In genomic region chr4:123505077-123505456, GRCh38 we compare ENCODE assay signal across 8 cellular contexts.
DNase-seq lines count a peak whose midpoint lies in the region; TF ChIP-seq lines count a peak whose summit lies in the region.

No MANE protein-coding gene starts in this region.

- H3K27me3 ChIP-seq in HUES48 (ENCODE audit: control insufficient read depth, insufficient read depth, low read length) (no peaks in the 10 kb centered on the region), colonic mucosa (no peaks in the 10 kb centered on the region), mucosa of rectum (ENCODE audit: control insufficient read depth in 2 of 2, insufficient read depth in 2 of 2, low read length in 2 of 2) (no peaks in the 10 kb centered on the region), MM.1S (replicated peaks; ENCODE audit: insufficient read depth, low read length) (no peaks in the 10 kb centered on the region)

- H3K9me3 ChIP-seq in ES-I3 (ENCODE audit: control insufficient read depth, insufficient read depth, low read length) (peaks cover 7% of the 10 kb centered on the region; the same call in 1 of the 2 replicates), HUES48 (ENCODE audit: control insufficient read depth, insufficient read depth, low read length) (peaks cover 19% of the 10 kb centered on the region), colonic mucosa (no peaks in the 10 kb centered on the region), mucosa of rectum (ENCODE audit: control insufficient read depth in 2 of 2, low read length in 2 of 2) (no peaks in the 10 kb centered on the region), MM.1S (replicated peaks; ENCODE audit: insufficient read depth, low read length) (no peaks in the 10 kb centered on the region)

- H4K20me1 ChIP-seq in MM.1S (ENCODE audit: insufficient read depth, low read length) = no peaks in the 10 kb centered on the region

- H3K36me3 ChIP-seq in ES-I3 (ENCODE audit: insufficient read depth, low read length) = no peaks in the 10 kb centered on the region
- H3K36me3 ChIP-seq in HUES48 (ENCODE audit: control insufficient read depth, insufficient read depth, low read length) = no peaks in the 10 kb centered on the region
- H3K36me3 ChIP-seq in colonic mucosa = no peaks in the 10 kb centered on the region
- H3K36me3 ChIP-seq in mucosa of rectum (ENCODE audit: control insufficient read depth in 2 of 2, insufficient read depth in 2 of 2, low read length in 2 of 2) = no peaks in the 10 kb centered on the region
- no peaks in the 10 kb centered on the region for H3K36me3 ChIP-seq in MM.1S (replicated peaks; ENCODE audit: insufficient read depth, low read length)

- no peak for DNase-seq in colonic mucosa
- DNase-seq in Ammon's horn (ENCODE audit: low spot score) = no peak
- no peak for DNase-seq in MM.1S
- DNase-seq in hippocampal formation (lab: John Stamatoyannopoulos, UW) = no peak
- DNase-seq in middle frontal gyrus (ENCODE audit: extremely low spot score, low spot score) = no peak

- intact Hi-C loops in colonic mucosa (cut with DNase I) = no loop called here

- H2AFZ ChIP-seq in MM.1S (ENCODE audit: low read length) = no peak overlapping the region

- TF ChIP-seq CTCF in colonic mucosa (IDR thresholded peaks at IDR 0.05) (no peak), MM.1S (IDR thresholded peaks at IDR 0.05; ENCODE audit: low read length) (no peak)

- peak overlapping the region; percentile 96 for H3K27ac ChIP-seq in HUES48 (ENCODE audit: low read depth, low read length)
- H3K27ac ChIP-seq in colonic mucosa = no peak overlapping the region
- peak overlapping the region in 1 of 2 donors; percentile 25 for H3K27ac ChIP-seq in mucosa of rectum (ENCODE audit: low read depth in 2 of 2, low read length in 2 of 2)
- H3K27ac ChIP-seq in MM.1S (ENCODE audit: low read length) = no peak overlapping the region

- H3K4me3 ChIP-seq in HUES48 (ENCODE audit: low read depth, low read length) (peak overlapping the region; percentile 57), colonic mucosa (peak overlapping the region; percentile 47), mucosa of rectum (ENCODE audit: low read length in 2 of 2) (peak overlapping the region; percentile 75 to 76), MM.1S (ENCODE audit: low read length) (no peak overlapping the region)

- H3F3A ChIP-seq in MM.1S (ENCODE audit: insufficient read depth, low read length) = no peaks in the 10 kb centered on the region

- no peaks in the 10 kb centered on the region for H3K9me2 ChIP-seq in MM.1S (replicated peaks; ENCODE audit: insufficient read depth, low read length)

- no peaks in the 10 kb centered on the region for H3K79me2 ChIP-seq in MM.1S (ENCODE audit: low read length)

- H3K4me1 ChIP-seq in ES-I3 (ENCODE audit: insufficient read depth, low read length) (peaks cover 15% of the 10 kb centered on the region; the same call in 1 of the 2 replicates), HUES48 (ENCODE audit: control insufficient read depth, insufficient read depth, low read length) (peaks cover 37% of the 10 kb centered on the region), colonic mucosa (no peaks in the 10 kb centered on the region), mucosa of rectum (ENCODE audit: control insufficient read depth in 2 of 2, insufficient read depth in 2 of 2, low read length in 2 of 2) (peaks cover 0 to 5% of the 10 kb centered on the region in 2 donors), MM.1S (ENCODE audit: low read length) (peaks cover 5% of the 10 kb centered on the region; the same call in 1 of the 2 replicates)

- H3K9ac ChIP-seq in ES-I3 (ENCODE audit: low read depth, low read length) (peak overlapping the region; percentile 60), HUES48 (ENCODE audit: low read depth, low read length) (peak overlapping the region; percentile 42; the same call in 1 of the 2 replicates), colonic mucosa (ENCODE audit: low read depth in 2 of 2, low read length in 2 of 2) (peak overlapping the region in 1 of 2 donors; percentile 41), mucosa of rectum (ENCODE audit: low read depth in 1 of 2, low read length in 2 of 2) (peak overlapping the region; percentile 44 to 74), MM.1S (ENCODE audit: low read length) (no peak overlapping the region)

- H3K4me2 ChIP-seq in MM.1S (ENCODE audit: low read depth, low read length) = no peak overlapping the region
